ENCODE assay signal across 8 cellular contexts in the genomic region with DNA sequence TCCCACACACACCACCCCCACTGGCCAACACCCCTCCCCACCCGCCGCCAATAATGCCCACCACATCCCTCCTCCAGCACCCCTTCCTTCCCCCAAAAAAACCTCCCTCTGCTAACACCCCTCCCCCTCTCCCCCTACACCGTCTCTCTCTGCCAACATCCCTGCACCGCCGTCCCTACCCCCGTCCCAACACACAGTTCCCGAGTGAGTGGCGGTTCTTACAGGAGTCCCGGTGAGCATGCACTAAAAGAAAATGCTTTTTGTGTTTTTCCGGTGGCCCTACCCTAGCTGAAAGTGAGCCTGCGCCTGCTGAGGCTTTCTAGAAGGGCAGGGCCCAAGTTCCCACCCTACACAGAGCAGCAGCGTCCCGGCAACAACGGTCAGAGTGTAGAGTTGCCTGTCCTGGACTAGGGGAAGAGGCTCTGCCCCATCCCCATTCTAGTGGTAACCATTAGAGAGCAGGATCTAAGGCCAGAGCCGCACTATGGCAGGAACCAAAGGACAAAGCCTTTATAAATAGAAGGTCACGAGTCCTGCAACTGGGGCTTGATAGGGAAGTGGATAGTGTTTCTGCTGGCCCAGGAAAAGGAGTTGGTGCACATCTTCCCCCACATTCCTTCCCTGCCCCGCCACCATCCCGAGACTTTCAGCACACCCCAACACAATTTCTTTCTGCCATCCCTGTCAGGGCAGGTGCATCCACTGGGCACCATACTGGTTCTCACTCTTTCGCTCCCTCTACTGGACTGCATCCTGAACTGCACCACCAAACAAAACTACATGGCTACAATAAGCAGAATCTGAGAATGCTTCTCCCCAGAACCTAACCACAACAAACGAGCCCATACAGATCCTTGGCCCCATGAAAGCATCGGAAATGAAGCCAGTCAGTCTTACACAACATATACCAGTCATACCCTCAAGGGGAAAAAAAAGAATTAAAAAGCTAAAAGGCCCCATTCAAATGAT.
DNase-seq lines count a peak whose midpoint lies in the region; ATAC-seq, FAIRE-seq and TF ChIP-seq lines count a peak whose summit lies in the region.

No MANE protein-coding gene starts in this region.

- TF ChIP-seq EP300 in H1 (IDR thresholded peaks at IDR 0.05; ENCODE audit: borderline replicate concordance in 1 of 2, low read depth in 2 of 2, low read length in 2 of 2) = no peak

- H3K18ac ChIP-seq in H1 (ENCODE audit: extremely low read depth, low read length) = no peak overlapping the region
- H3K18ac ChIP-seq in trophoblast cell (ENCODE audit: low read length) = no peak overlapping the region

- no peak overlapping the region for H2AK5ac ChIP-seq in H1 (ENCODE audit: low read depth, low read length)
- no peak overlapping the region for H2AK5ac ChIP-seq in trophoblast cell (ENCODE audit: low read length)

- H2BK5ac ChIP-seq in H1 (ENCODE audit: low read depth, low read length) = no peak overlapping the region
- H2BK5ac ChIP-seq in trophoblast cell (ENCODE audit: low read depth, low read length, poor library complexity) = no peak overlapping the region

- H3K9me3 ChIP-seq in H1 (ENCODE audit: insufficient read depth in 2 of 2, low read depth in 1 of 2, low read length in 1 of 2) (peaks cover 4 to 26% of the 10 kb centered on the region in 2 experiments; a peak in 2 of 4 replicates), trophoblast cell (ENCODE audit: insufficient read depth, low read depth, low read length) (peaks cover 2% of the 10 kb centered on the region)

- H3K27ac Mint-ChIP-seq in CD14-positive monocyte = peak overlapping the region in 1 of 7 donors; percentile 51

- 90% methylated on average over 2 of the region's 21 CpGs; no CpG with 5 or more reads in 1 of the 2 experiments for WGBS in H1 (ENCODE audit: extremely low coverage in 1 of 2, insufficient coverage in 1 of 2, insufficient read length in 1 of 2, insufficient replicate concordance in 2 of 2, low coverage in 1 of 2, low lambda C conversion rate in 2 of 2, missing lambda C conversion rate in 1 of 2), 2 experiments
- no CpG with 5 or more reads among the region's 21 CpGs for WGBS in trophoblast cell (ENCODE audit: extremely low coverage, insufficient coverage, insufficient read length)

- H3K9ac ChIP-seq in KMS-11 = no peak overlapping the region
- H3K9ac ChIP-seq in H1 (replicated peaks in 1 of 4; ENCODE audit: extremely low read depth in 1 of 4, low read depth in 3 of 4, low read length in 3 of 4) = no peak overlapping the region
- no peak overlapping the region for H3K9ac ChIP-seq in trophoblast cell (ENCODE audit: low read length)

- H3K27me3 ChIP-seq in KMS-11 (ENCODE audit: insufficient read depth, low read depth) (no peaks in the 10 kb centered on the region), H1 (replicated peaks in 1 of 4; ENCODE audit: control insufficient read depth in 3 of 4, extremely low read depth in 1 of 4, insufficient read depth in 3 of 4, low read length in 3 of 4) (no peaks in the 10 kb centered on the region), trophoblast cell (ENCODE audit: insufficient read depth, low read length) (no peaks in the 10 kb centered on the region)

- H3K79me2 ChIP-seq in KMS-11 (ENCODE audit: insufficient read depth, low read depth) (no peaks in the 10 kb centered on the region), H1 (ENCODE audit: control insufficient read depth in 1 of 2, insufficient read depth in 2 of 2, low read length in 2 of 2) (no peaks in the 10 kb centered on the region), trophoblast cell (ENCODE audit: control insufficient read depth, insufficient read depth, low read length, poor library complexity) (no peaks in the 10 kb centered on the region)

- H3K27me3 Mint-ChIP-seq in CD14-positive monocyte (ENCODE audit: low read depth in 3 of 3) = peaks cover 0 to 4% (median 3%) of the 10 kb centered on the region in 3 donors

- H3K4me2 ChIP-seq in KMS-11 (0 out of 2 replicates have a peak overlapping the region, but pooled peaks have one; percentile 21), H1 (ENCODE audit: insufficient read depth in 1 of 2, low read depth in 2 of 2, low read length in 2 of 2) (no peak overlapping the region), trophoblast cell (ENCODE audit: low read length) (no peak overlapping the region)

- H3K4me3 Mint-ChIP-seq in CD14-positive monocyte = peak overlapping the region in 1 of 2 donors; percentile 24

- H3K9me3 Mint-ChIP-seq in CD14-positive monocyte = no peaks in the 10 kb centered on the region

- no peaks in the 10 kb centered on the region for H3K23me2 ChIP-seq in H1 (ENCODE audit: low read depth, low read length)

- no peak overlapping the region for H2BK20ac ChIP-seq in H1 (ENCODE audit: low read length)

- no peaks in the 10 kb centered on the region for H4K20me1 ChIP-seq in KMS-11 (ENCODE audit: insufficient read depth)
- no peaks in the 10 kb centered on the region for H4K20me1 ChIP-seq in H1 (replicated peaks in 1 of 2; ENCODE audit: control insufficient read depth in 1 of 2, insufficient read depth in 2 of 2, low read length in 2 of 2)

- no peak overlapping the region for H3K4ac ChIP-seq in H1 (replicated peaks; ENCODE audit: insufficient read length, low read depth, low read length)
- H3K4ac ChIP-seq in trophoblast cell (ENCODE audit: low read depth, low read length) = no peak overlapping the region

- no peaks in the 10 kb centered on the region for H3K36me3 Mint-ChIP-seq in CD14-positive monocyte

- H2BK120ac ChIP-seq in H1 (replicated peaks; ENCODE audit: low read depth, low read length) (no peak overlapping the region), trophoblast cell (ENCODE audit: insufficient read depth, low read length, poor library complexity) (no peak overlapping the region)

- H3K36me3 ChIP-seq in KMS-11 (ENCODE audit: insufficient read depth) (no peaks in the 10 kb centered on the region), H1 (ENCODE audit: control insufficient read depth in 2 of 4, insufficient read depth in 4 of 4, low read length in 3 of 4) (no peaks in the 10 kb centered on the region), trophoblast cell (ENCODE audit: control insufficient read depth in 1 of 2, insufficient read depth in 2 of 2, low read length in 2 of 2) (no peaks in the 10 kb centered on the region)

- H4K8ac ChIP-seq in H1 (ENCODE audit: extremely low read depth, insufficient read depth, low read length) (no peak overlapping the region), trophoblast cell (ENCODE audit: low read depth, low read length) (no peak overlapping the region)

- POLR2A ChIA-PET in H1 (lab: Charles Lee; ENCODE audit: partially characterized antibody) = no interaction called here

- H4K5ac ChIP-seq in H1 (ENCODE audit: insufficient read length, low read depth, low read length) = no peak overlapping the region

- H3K23ac ChIP-seq in H1 (ENCODE audit: insufficient read length) (no peak overlapping the region), trophoblast cell (ENCODE audit: low read length) (no peak overlapping the region)

- no peak overlapping the region for H2BK15ac ChIP-seq in H1 (ENCODE audit: low read length)

- peaks cover 4% of the 10 kb centered on the region for H3K4me1 Mint-ChIP-seq in CD14-positive monocyte

- peak; percentile 82 for FAIRE-seq in H1 (lab: Jason Lieb, UNC)

- H3K27ac ChIP-seq in KMS-11 (no peak overlapping the region), H1 (ENCODE audit: low read depth, low read length) (no peak overlapping the region), trophoblast cell (ENCODE audit: low read depth, low read length) (no peak overlapping the region)

- H3K14ac ChIP-seq in H1 (ENCODE audit: insufficient read length) (no peak overlapping the region), trophoblast cell (ENCODE audit: low read length) (no peak overlapping the region)

- intact Hi-C loops in CD14-positive monocyte (cut with micrococcal nuclease) = no loop called here

- peak; percentile 72 for TF ChIP-seq CTCF in KMS-11 (conservative IDR thresholded peaks at IDR 0.05; ENCODE audit: low read depth, low read length)
- TF ChIP-seq CTCF in H1 (IDR thresholded peaks at IDR 0.05; ENCODE audit: control extremely low read depth in 1 of 3, insufficient read depth in 1 of 3, low read depth in 1 of 3, low read length in 3 of 3) = peak; percentile 18 to 51 (median 35); a peak in 3 of 4 replicates
- TF ChIP-seq CTCF in CD14-positive monocyte (IDR thresholded peaks at IDR 0.05) = no peak

- H3K79me1 ChIP-seq in H1 (ENCODE audit: low read depth, low read length) = no peaks in the 10 kb centered on the region
- H3K79me1 ChIP-seq in trophoblast cell (ENCODE audit: low read length) = no peaks in the 10 kb centered on the region

- DNase-seq in NOMO-1 treated with DMSO at 0.1 percent for 48 hours (lab: John Stamatoyannopoulos, UW; ENCODE audit: unreplicated experiment) (peak; percentile 1), NOMO-1 treated with dmso at 0.1 percent for 144 hours (lab: John Stamatoyannopoulos, UW; ENCODE audit: unreplicated experiment) (no peak), UCSD-AML1 (lab: John Stamatoyannopoulos, UW; ENCODE audit: unreplicated experiment) (peak; percentile 11), H1 (ENCODE audit: low read depth in 1 of 2, low spot score in 2 of 2) (peak; percentile 15 to 39), trophoblast cell (peak; percentile 4 to 55), CD14-positive monocyte (ENCODE audit: low spot score) (no peak)

- no peak overlapping the region for H3K56ac ChIP-seq in H1 (replicated peaks; ENCODE audit: insufficient read length, low read depth, low read length)

- peak; percentile 81 for ATAC-seq in GM21390 (IDR thresholded peaks at IDR 0.05; ENCODE audit: unreplicated experiment)

- H3K4me3 ChIP-seq in KMS-11 (IDR thresholded peaks at IDR 0.05; ENCODE audit: insufficient read depth, low read depth, low read length) (no peak overlapping the region), H1 (ENCODE audit: extremely low read depth in 1 of 4, insufficient read depth in 2 of 4, low read depth in 3 of 4, low read length in 4 of 4) (no peak overlapping the region; a peak in 1 of 8 replicates), trophoblast cell (ENCODE audit: low read depth, low read length) (no peak overlapping the region)

- H4K91ac ChIP-seq in H1 (replicated peaks; ENCODE audit: insufficient read length, low read length) (no peak overlapping the region), trophoblast cell (ENCODE audit: low read depth, low read length) (no peak overlapping the region)

- H2AFZ ChIP-seq in KMS-11 (ENCODE audit: low read depth) = no peak overlapping the region; the same call in 1 of the 2 replicates
- no peak overlapping the region for H2AFZ ChIP-seq in H1 (ENCODE audit: low read length)
- no peak overlapping the region for H2AFZ ChIP-seq in trophoblast cell (ENCODE audit: insufficient read depth, low read length, poor library complexity)

- TF ChIP-seq POLR2A in H1 (IDR thresholded peaks at IDR 0.05; ENCODE audit: control extremely low read depth in 1 of 2, low read depth in 2 of 2, low read length in 2 of 2) = no peak

- no peak overlapping the region for H4K12ac ChIP-seq in trophoblast cell (ENCODE audit: low read depth, low read length)

- peak; percentile 44 to 55 for TF ChIP-seq RAD21 in H1 (IDR thresholded peaks at IDR 0.05 in 1 of 2, conservative IDR thresholded peaks at IDR 0.05 in 1 of 2; ENCODE audit: low read depth in 2 of 2, low read length in 2 of 2)

- H2BK12ac ChIP-seq in H1 (ENCODE audit: low read depth, low read length) (no peak overlapping the region), trophoblast cell (ENCODE audit: low read length) (no peak overlapping the region)

- H3K4me1 ChIP-seq in KMS-11 (ENCODE audit: low read depth, poor library complexity, severe bottlenecking) = peaks cover 4% of the 10 kb centered on the region
- no peaks in the 10 kb centered on the region for H3K4me1 ChIP-seq in H1 (replicated peaks in 1 of 4; ENCODE audit: control insufficient read depth in 3 of 4, insufficient read depth in 4 of 4, low read length in 3 of 4)
- H3K4me1 ChIP-seq in trophoblast cell (ENCODE audit: control insufficient read depth in 1 of 2, insufficient read depth in 2 of 2, low read length in 2 of 2) = no peaks in the 10 kb centered on the region

- CTCF ChIA-PET in H1 (lab: Charles Lee; ENCODE audit: partially characterized antibody) = no interaction called here

Comparison
In these comparisons a context has a peak if more than half of its experiments do, and no peak if none do; other contexts are left out.
1. DNase-seq: peak in NOMO-1 treated with DMSO at 0.1 percent for 48 hours (single experiment), UCSD-AML1 (single experiment), H1 (2 of 2) and trophoblast cell (2 of 2); none in NOMO-1 treated with dmso at 0.1 percent for 144 hours (single experiment) and CD14-positive monocyte (single experiment).